9 cellular contexts compared by ENCODE assay signal in the genomic region with DNA sequence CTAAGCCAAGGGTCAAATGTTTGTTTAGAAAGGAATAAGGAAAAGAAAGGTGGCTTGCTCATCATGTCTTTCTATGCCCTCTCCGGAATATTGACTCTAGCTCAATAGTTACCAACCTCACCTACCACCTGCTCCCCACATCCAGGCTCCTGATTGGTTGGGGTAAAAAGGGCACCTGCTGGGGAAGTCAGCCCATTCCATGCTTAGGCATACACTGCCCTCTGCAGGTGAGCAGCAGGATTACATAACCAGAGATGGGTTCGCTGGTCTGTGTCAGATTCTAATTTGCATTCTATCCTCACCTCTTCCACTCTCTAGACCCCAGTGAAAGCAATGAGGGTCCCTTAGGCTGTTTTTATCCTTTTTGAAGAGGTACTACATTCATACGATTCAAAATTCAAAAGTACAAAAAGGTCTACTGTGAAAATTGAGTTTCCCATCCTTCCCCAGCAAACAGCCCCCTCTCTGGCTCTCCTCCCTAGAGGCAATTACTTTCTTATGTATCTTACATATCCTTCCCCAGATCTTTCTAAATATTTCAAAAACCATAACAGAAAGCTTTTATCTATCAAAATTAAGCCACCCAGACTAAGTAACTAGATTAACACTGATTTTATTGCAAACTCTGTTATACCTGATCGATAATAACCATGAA.
DNase-seq lines count a peak whose midpoint lies in the region; ATAC-seq, FAIRE-seq and TF ChIP-seq lines count a peak whose summit lies in the region.
"Had no signal": no experiment of that assay in that cellular context is flagged by ENCODE, and none has a peak within 500 bp of the region (broad histone marks: within the 10 kb centered on the region; RNA-seq: fewer than 3 reads in every experiment).

No MANE protein-coding gene starts in this region.

- dilution Hi-C loops in endothelial cell of umbilical vein (cut with MboI; ENCODE audit: extremely low pct_ligation_motif_present, low sequenced_read_pairs), result no loop called here

- H3K36me3 Mint-ChIP-seq in stimulated activated memory B cell treated with anti-CD40 and anti-IgM and Interleukin-4, amounts not matched to agents 10 μg/mL and 1 μg/mL and 100 μg/mL, for 72 hours, result no peaks in the 10 kb centered on the region

- peak; percentile 98 for TF ChIP-seq CTCF in BE2C (IDR thresholded peaks at IDR 0.05; ENCODE audit: low read depth, low read length)
- TF ChIP-seq CTCF in endothelial cell of umbilical vein (IDR thresholded peaks at IDR 0.05; ENCODE audit: extremely low read depth in 1 of 2, insufficient read depth in 1 of 2, low read depth in 1 of 2, low read length in 2 of 2), result peak; percentile 82 to 84

- H3K27me3 ChIP-seq in BE2C, result no peaks in the 10 kb centered on the region
- peaks cover 0 to 2% of the 10 kb centered on the region in 2 experiments for H3K27me3 ChIP-seq in endothelial cell of umbilical vein (ENCODE audit: control insufficient read depth in 2 of 2, insufficient read depth in 2 of 2, low read length in 2 of 2)

- no peak overlapping the region for H3K9ac ChIP-seq in endothelial cell of umbilical vein (replicated peaks; ENCODE audit: extremely low read depth, insufficient read depth, low read length)

- H3K4me3 ChIP-seq in BE2C (ENCODE audit: low read depth, low read length), result no peak overlapping the region
- no peak overlapping the region for H3K4me3 ChIP-seq in endothelial cell of umbilical vein (replicated peaks in 1 of 3; ENCODE audit: insufficient read depth in 1 of 3, low read depth in 1 of 3, low read length in 3 of 3)

- H3K9me3 ChIP-seq in BE2C (no peaks in the 10 kb centered on the region), endothelial cell of umbilical vein (replicated peaks; ENCODE audit: control insufficient read depth, insufficient read depth, low read length) (no peaks in the 10 kb centered on the region)

- CTCF ChIA-PET in endothelial cell of umbilical vein (lab: Charles Lee), result interaction anchor here (0.7 to 1.7 kb wide), 10 partner anchors 10 to 1113 kb away, joined by 3 to 10 read pairs (median 3); no protein-coding TSS in a partner anchor

- H3K4me1 Mint-ChIP-seq in stimulated activated memory B cell treated with anti-CD40 and anti-IgM and Interleukin-4, amounts not matched to agents 10 μg/mL and 1 μg/mL and 100 μg/mL, for 72 hours, result no peaks in the 10 kb centered on the region

- H3K9me1 ChIP-seq in endothelial cell of umbilical vein (replicated peaks; ENCODE audit: control insufficient read depth, extremely low read depth, insufficient read depth, low read length), result no peaks in the 10 kb centered on the region

- H3K4me2 ChIP-seq in endothelial cell of umbilical vein (ENCODE audit: insufficient read depth, low read length), result no peak overlapping the region

- H3K4me3 Mint-ChIP-seq in stimulated activated memory B cell treated with anti-CD40 and anti-IgM and Interleukin-4, amounts not matched to agents 10 μg/mL and 1 μg/mL and 100 μg/mL, for 72 hours, result no peak overlapping the region
- H3K4me3 Mint-ChIP-seq: stimulated activated naive CD8-positive, alpha-beta T cell treated with anti-CD3 and anti-CD28 coated beads, Interleukin-15, Interleukin-2, amounts not matched to agents 100 ng/mL and 50 ng/mL, for 24 hours had no signal

- intact Hi-C loops in endothelial cell of umbilical vein (cut with micrococcal nuclease), result loop anchor here (1.0 to 5.0 kb wide), 3 partner anchors 557 to 1094 kb away; no protein-coding TSS in a partner anchor

- no peak for TF ChIP-seq POLR2A in endothelial cell of umbilical vein (IDR thresholded peaks at IDR 0.05; ENCODE audit: low read depth, low read length)

- H3K27ac ChIP-seq in endothelial cell of umbilical vein (ENCODE audit: insufficient read depth, low read depth, low read length), result no peak overlapping the region

- no peaks in the 10 kb centered on the region; the same call in 1 of the 2 replicates for H3K4me1 ChIP-seq in BE2C
- no peaks in the 10 kb centered on the region for H3K4me1 ChIP-seq in endothelial cell of umbilical vein (ENCODE audit: control insufficient read depth, extremely low read depth, insufficient read depth, low read length)

- no peaks in the 10 kb centered on the region for H4K20me1 ChIP-seq in endothelial cell of umbilical vein (replicated peaks; ENCODE audit: control insufficient read depth, extremely low read depth, insufficient read depth, low read length)

- no peak overlapping the region for H3K27ac Mint-ChIP-seq in stimulated activated memory B cell treated with anti-CD40 and anti-IgM and Interleukin-4, amounts not matched to agents 10 μg/mL and 1 μg/mL and 100 μg/mL, for 72 hours
- H3K27ac Mint-ChIP-seq: stimulated activated naive CD8-positive, alpha-beta T cell treated with anti-CD3 and anti-CD28 coated beads, Interleukin-15, Interleukin-2, amounts not matched to agents 100 ng/mL and 50 ng/mL, for 24 hours had no signal

- H2AFZ ChIP-seq in endothelial cell of umbilical vein (ENCODE audit: low read depth, low read length), result no peak overlapping the region

- H3K9me3 Mint-ChIP-seq in stimulated activated memory B cell treated with anti-CD40 and anti-IgM and Interleukin-4, amounts not matched to agents 10 μg/mL and 1 μg/mL and 100 μg/mL, for 72 hours, result no peaks in the 10 kb centered on the region
- H3K9me3 Mint-ChIP-seq: stimulated activated naive CD8-positive, alpha-beta T cell treated with anti-CD3 and anti-CD28 coated beads, Interleukin-15, Interleukin-2, amounts not matched to agents 100 ng/mL and 50 ng/mL, for 24 hours had no signal

- BruUV-seq in endothelial cell of umbilical vein (replicated peaks; lab: Mats Ljungman, UMichigan), result no TSS peak

- H3K79me2 ChIP-seq in endothelial cell of umbilical vein (ENCODE audit: control insufficient read depth, insufficient read depth, low read length), result no peaks in the 10 kb centered on the region

- ATAC-seq in HG02798 (IDR thresholded peaks at IDR 0.05; ENCODE audit: poor library complexity, unreplicated experiment), result peak; percentile 44
- ATAC-seq in stimulated activated memory B cell treated with anti-CD40 and anti-IgM and Interleukin-4, amounts not matched to agents 10 μg/mL and 1 μg/mL and 100 μg/mL, for 72 hours, result peak; percentile 67
- no peak for ATAC-seq in GM21786 (IDR thresholded peaks at IDR 0.05; ENCODE audit: unreplicated experiment)

- peaks cover 21% of the 10 kb centered on the region for H3K27me3 Mint-ChIP-seq in stimulated activated memory B cell treated with anti-CD40 and anti-IgM and Interleukin-4, amounts not matched to agents 10 μg/mL and 1 μg/mL and 100 μg/mL, for 72 hours

- FAIRE-seq in endothelial cell of umbilical vein (lab: Jason Lieb, UNC), result peak; percentile 55

- H3K36me3 ChIP-seq in BE2C (no peaks in the 10 kb centered on the region), endothelial cell of umbilical vein (ENCODE audit: control insufficient read depth in 2 of 2, extremely low read depth in 1 of 2, insufficient read depth in 2 of 2, low read length in 2 of 2) (no peaks in the 10 kb centered on the region)

- peak; percentile 65 for DNase-seq in BE2C
- DNase-seq in NCI-H526 treated with DMSO at 0.1 percent for 48 hours (lab: John Stamatoyannopoulos, UW), result peak; percentile 78
- DNase-seq in activated CD8-positive, alpha-beta memory T cell treated with anti-CD3 and anti-CD28 coated beads for 24 hours, result peak; percentile 76
- DNase-seq in endothelial cell of umbilical vein (ENCODE audit: low read depth, low spot score), result peak; percentile 37
- DNase-seq in midbrain (lab: John Stamatoyannopoulos, UW), result peak; percentile 44

- POLR2A ChIA-PET in endothelial cell of umbilical vein (lab: Charles Lee), result no interaction called here

TF ChIP-seq in endothelial cell of umbilical vein, 7 proteins besides CTCF, POLR2A, EP300 and RAD21:
- TF ChIP-seq FOS (IDR thresholded peaks at IDR 0.05; ENCODE audit: borderline replicate concordance, insufficient read depth, low read length), result no peak
- TF ChIP-seq, protein P1, sequence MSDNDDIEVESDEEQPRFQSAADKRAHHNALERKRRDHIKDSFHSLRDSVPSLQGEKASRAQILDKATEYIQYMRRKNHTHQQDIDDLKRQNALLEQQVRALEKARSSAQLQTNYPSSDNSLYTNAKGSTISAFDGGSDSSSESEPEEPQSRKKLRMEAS (IDR thresholded peaks at IDR 0.05; ENCODE audit: insufficient read depth, insufficient read length), result no peak
- no peak for TF ChIP-seq GATA2 (IDR thresholded peaks at IDR 0.05; ENCODE audit: insufficient read depth, insufficient read length, low read depth, low read length)
- no peak for TF ChIP-seq EZH2 (IDR thresholded peaks at IDR 0.05; ENCODE audit: borderline replicate concordance, low read depth, low read length, severe bottlenecking)
- TF ChIP-seq POLR2AphosphoS5 (IDR thresholded peaks at IDR 0.05; ENCODE audit: insufficient read depth, low read depth, low read length), result no peak
- TF ChIP-seq MYC (IDR thresholded peaks at IDR 0.05; ENCODE audit: low read depth, low read length), result no peak
- TF ChIP-seq JUN (IDR thresholded peaks at IDR 0.05; ENCODE audit: borderline replicate concordance, insufficient read depth, insufficient read length, low read depth), result no peak
